ENCODE assay signal across 13 cellular contexts in the genomic region with DNA sequence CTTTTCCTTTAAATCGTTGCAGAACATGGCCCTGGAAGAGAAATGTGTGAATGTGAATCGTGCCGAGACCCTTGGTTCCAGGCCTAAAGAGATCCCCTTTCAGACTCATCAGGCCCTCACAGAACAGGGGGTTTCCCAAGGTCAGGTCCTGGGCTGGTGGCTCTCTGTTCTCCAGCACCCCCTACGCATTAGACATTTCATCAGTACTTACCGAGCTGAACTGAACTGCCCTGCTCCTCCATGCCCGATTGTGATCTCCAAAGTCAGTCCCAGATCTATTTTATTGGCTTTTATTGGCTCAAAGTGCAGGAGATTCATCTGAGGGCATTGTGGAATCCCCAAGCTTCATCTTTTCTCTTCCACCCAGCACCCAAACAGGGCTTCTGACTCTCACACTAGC. TPM values are rescaled to one million over a fixed set of nuclear protein-coding genes. Genes with fewer than 3 reads are reported as not detected.
DNase-seq lines count a peak whose midpoint lies in the region; ATAC-seq and TF ChIP-seq lines count a peak whose summit lies in the region.
"Had no signal": no experiment of that assay in that cellular context is flagged by ENCODE, and none has a peak within 500 bp of the region (broad histone marks: within the 10 kb centered on the region; RNA-seq: fewer than 3 reads in every experiment).

No MANE protein-coding gene starts in this region.

- H3K9me3 Mint-ChIP-seq in activated naive CD4-positive, alpha-beta T cell treated with anti-CD3 and anti-CD28 coated beads, Interleukin-2, amount 50 U/mL, for 24 hours: peaks cover 4% of the 10 kb centered on the region
- no peaks in the 10 kb centered on the region for H3K9me3 Mint-ChIP-seq in stimulated activated naive CD8-positive, alpha-beta T cell treated with anti-CD3 and anti-CD28 coated beads, Interleukin-15, amount 100 ng/mL, for 72 hours

- H3F3A ChIP-seq in SU-DHL-6 (ENCODE audit: insufficient read depth): peaks cover 34% of the 10 kb centered on the region

- H3K27me3 Mint-ChIP-seq in activated naive CD4-positive, alpha-beta T cell treated with anti-CD3 and anti-CD28 coated beads, Interleukin-2, amount 50 U/mL, for 24 hours: no peaks in the 10 kb centered on the region
- no peaks in the 10 kb centered on the region for H3K27me3 Mint-ChIP-seq in stimulated activated naive CD8-positive, alpha-beta T cell treated with anti-CD3 and anti-CD28 coated beads, Interleukin-15, amount 100 ng/mL, for 72 hours

- intact Hi-C loops in left ventricle myocardium superior (cut with micrococcal nuclease): no loop called here

- H3K4me1 ChIP-seq in BE2C: no peaks in the 10 kb centered on the region

- no peak for DNase-seq in activated naive CD4-positive, alpha-beta T cell treated with Interleukin-2 at 50 U/mL for 16 hours
- DNase-seq in stimulated activated naive CD8-positive, alpha-beta T cell treated with anti-CD3 and anti-CD28 coated beads, Interleukin-15, amount 100 ng/mL, for 72 hours: no peak
- no peak for DNase-seq in NCI-H2029 treated with DMSO at 0.1 percent for 48 hours (lab: John Stamatoyannopoulos, UW)
- no peak for DNase-seq in left ventricle myocardium superior
- DNase-seq in BE2C: no peak
- DNase-seq: activated effector memory CD4-positive, alpha-beta T cell treated with anti-CD3 and anti-CD28 coated beads, Interleukin-2, amount 50 U/mL, for 16 hours; effector CD4-positive, alpha-beta T cell; H7; Karpas-422; NCI-H524 treated with DMSO at 0.1 percent for 48 hours had no signal

- H2AFZ ChIP-seq in SU-DHL-6 (ENCODE audit: low read depth, low read length, severe bottlenecking): no peak overlapping the region

- peak; percentile 53 for ATAC-seq in HG02852 (IDR thresholded peaks at IDR 0.05; ENCODE audit: unreplicated experiment)
- ATAC-seq in stimulated activated naive CD8-positive, alpha-beta T cell treated with anti-CD3 and anti-CD28 coated beads, Interleukin-15, amount 100 ng/mL, for 72 hours: peak; percentile 83
- ATAC-seq in left ventricle myocardium superior: no peak

- peaks cover 66% of the 10 kb centered on the region for H3K4me1 Mint-ChIP-seq in activated naive CD4-positive, alpha-beta T cell treated with anti-CD3 and anti-CD28 coated beads, Interleukin-2, amount 50 U/mL, for 24 hours
- peaks cover 60% of the 10 kb centered on the region for H3K4me1 Mint-ChIP-seq in stimulated activated naive CD8-positive, alpha-beta T cell treated with anti-CD3 and anti-CD28 coated beads, Interleukin-15, amount 100 ng/mL, for 72 hours

- H3K4me3 ChIP-seq in SU-DHL-6 (ENCODE audit: insufficient read depth, low read length, poor library complexity, severe bottlenecking) (no peak overlapping the region), BE2C (ENCODE audit: low read depth, low read length) (no peak overlapping the region)

- H3K9me2 ChIP-seq in SU-DHL-6 (replicated peaks; ENCODE audit: insufficient read depth, low read length): no peaks in the 10 kb centered on the region

- H3K9ac ChIP-seq in SU-DHL-6 (ENCODE audit: low read length): peak overlapping the region; percentile 40; the same call in 1 of the 2 replicates

- H3K9me3 ChIP-seq in SU-DHL-6 (ENCODE audit: insufficient read depth, low read length) (no peaks in the 10 kb centered on the region), BE2C (no peaks in the 10 kb centered on the region)

- peak overlapping the region; percentile 84 for H3K27ac Mint-ChIP-seq in activated naive CD4-positive, alpha-beta T cell treated with anti-CD3 and anti-CD28 coated beads, Interleukin-2, amount 50 U/mL, for 24 hours
- peak overlapping the region; percentile 36 to 79 for H3K27ac Mint-ChIP-seq in stimulated activated naive CD8-positive, alpha-beta T cell treated with anti-CD3 and anti-CD28 coated beads, Interleukin-15, amount 100 ng/mL, for 72 hours

- no peaks in the 10 kb centered on the region for H4K20me1 ChIP-seq in SU-DHL-6 (ENCODE audit: low read depth, low read length)

- TF ChIP-seq CTCF in SU-DHL-6 (IDR thresholded peaks at IDR 0.05; ENCODE audit: insufficient read depth, low read length, poor library complexity, severe bottlenecking) (no peak), BE2C (IDR thresholded peaks at IDR 0.05; ENCODE audit: low read depth, low read length) (no peak)

- H3K27me3 ChIP-seq in SU-DHL-6 (ENCODE audit: low read length) (no peaks in the 10 kb centered on the region), BE2C (no peaks in the 10 kb centered on the region)

- H3K4me2 ChIP-seq in SU-DHL-6 (ENCODE audit: low read depth, low read length, poor library complexity, severe bottlenecking): peak overlapping the region; percentile 45

- H3K4me3 Mint-ChIP-seq in activated naive CD4-positive, alpha-beta T cell treated with anti-CD3 and anti-CD28 coated beads, Interleukin-2, amount 50 U/mL, for 24 hours: peak overlapping the region; percentile 19
- H3K4me3 Mint-ChIP-seq in stimulated activated naive CD8-positive, alpha-beta T cell treated with anti-CD3 and anti-CD28 coated beads, Interleukin-15, amount 100 ng/mL, for 72 hours: peak overlapping the region; percentile 68 to 78

- H3K79me2 ChIP-seq in SU-DHL-6 (ENCODE audit: insufficient read depth, low read length): peaks cover 90% of the 10 kb centered on the region

- peaks cover 34% of the 10 kb centered on the region for H3K36me3 Mint-ChIP-seq in activated naive CD4-positive, alpha-beta T cell treated with anti-CD3 and anti-CD28 coated beads, Interleukin-2, amount 50 U/mL, for 24 hours

- peaks cover 29% of the 10 kb centered on the region for H3K36me3 ChIP-seq in SU-DHL-6 (ENCODE audit: low read length)
- no peaks in the 10 kb centered on the region for H3K36me3 ChIP-seq in BE2C

- peak overlapping the region; percentile 80 for H3K27ac ChIP-seq in SU-DHL-6 (ENCODE audit: low read depth, low read length)

RNA-seq across cellular contexts. Expression of gene KLHL6, which starts 27.5 kb away (rescaled TPM):
- total RNA-seq in left ventricle myocardium superior: 0.87 TPM
- polyA plus RNA-seq in BE2C (2012; ENCODE audit: insufficient read depth, insufficient read length, low read depth): 0.57 TPM
